Comparison of ENCODE assay signal across 13 cellular contexts in the genomic region with DNA sequence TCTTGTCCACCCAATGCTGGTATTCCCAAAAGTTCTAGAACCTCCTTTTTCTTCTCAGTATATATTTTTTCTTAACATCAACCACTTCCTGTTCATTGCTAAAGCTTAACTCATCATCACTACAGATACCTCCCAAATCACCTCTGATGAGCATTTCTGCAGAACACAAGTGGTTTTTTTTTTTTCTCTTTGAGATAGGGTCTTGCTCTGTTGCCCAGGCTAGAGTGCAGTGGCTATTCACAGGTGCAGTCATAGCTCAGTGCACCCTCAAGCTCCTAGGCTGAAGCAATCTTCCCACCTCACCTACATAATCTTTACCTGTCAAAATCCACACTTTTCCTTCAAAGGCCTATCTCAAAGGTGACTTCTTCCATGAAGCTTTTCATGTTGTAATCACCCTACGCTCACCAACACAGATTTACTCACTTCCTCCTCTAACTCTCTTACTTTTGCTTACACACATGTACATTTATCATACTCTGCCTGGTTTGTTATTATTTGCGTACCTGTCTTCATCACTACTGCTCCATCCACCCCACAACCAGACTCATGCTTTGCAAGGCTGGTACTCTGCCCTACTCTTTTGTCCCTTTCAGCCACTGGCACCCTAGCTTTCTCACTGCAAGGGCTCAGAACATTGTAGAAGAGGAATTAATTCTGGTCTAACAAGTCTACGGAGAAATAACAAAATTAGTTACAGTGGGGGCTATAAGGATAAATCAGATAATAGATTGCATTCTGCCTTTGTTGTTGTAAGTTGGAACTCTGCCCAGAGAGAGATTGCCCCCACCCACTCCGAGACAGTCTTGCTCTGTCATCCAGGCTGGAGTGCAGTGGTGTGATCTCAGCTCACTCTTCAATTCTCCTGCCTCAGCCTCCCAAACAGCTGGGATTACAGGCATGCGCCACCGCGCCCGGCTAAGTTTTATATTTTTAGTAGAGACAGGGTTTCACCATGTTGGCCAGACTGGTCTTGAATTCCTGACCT. TPM values are rescaled to one million over a fixed set of nuclear protein-coding genes. Genes with fewer than 3 reads are reported as not detected.
DNase-seq lines count a peak whose midpoint lies in the region; ATAC-seq and TF ChIP-seq lines count a peak whose summit lies in the region.
"Had no signal": no experiment of that assay in that cellular context is flagged by ENCODE, and none has a peak within 500 bp of the region (broad histone marks: within the 10 kb centered on the region; RNA-seq: fewer than 3 reads in every experiment).

No MANE protein-coding gene starts in this region.

- no peaks in the 10 kb centered on the region for H3K9me2 ChIP-seq in OCI-LY1 (ENCODE audit: low read depth, low read length)

- H3K27me3 ChIP-seq in OCI-LY1 (ENCODE audit: insufficient read depth, low read length) = no peaks in the 10 kb centered on the region
- H3K27me3 ChIP-seq: sigmoid colon, uterus had no signal

- H3K36me3 Mint-ChIP-seq in activated CD4-positive, alpha-beta T cell treated with anti-CD3 and anti-CD28 coated beads, Interleukin-2, amount 10 ng/mL, durations not matched to agents 24 days and 14 days (ENCODE audit: low read depth) = peaks cover 21% of the 10 kb centered on the region
- peaks cover 11% of the 10 kb centered on the region for H3K36me3 Mint-ChIP-seq in central memory CD8-positive, alpha-beta T cell (ENCODE audit: insufficient read depth)

- H2AFZ ChIP-seq in OCI-LY1 (ENCODE audit: low read length) = no peak overlapping the region

- no peak for TF ChIP-seq CTCF in OCI-LY1 (IDR thresholded peaks at IDR 0.05; ENCODE audit: low read length)

- peak; percentile 61 for DNase-seq in activated CD4-positive, alpha-beta T cell treated with anti-CD3 and anti-CD28 coated beads, Interleukin-2, amount 10 ng/mL, durations not matched to agents 24 days and 14 days
- no peak for DNase-seq in activated CD4-positive, alpha-beta T cell treated with anti-CD3 and anti-CD28 coated beads, Interleukin-2, amount 50 U/mL, for 1 hour
- DNase-seq in central memory CD8-positive, alpha-beta T cell (ENCODE audit: low spot score in 2 of 2) = no peak
- DNase-seq in pons (ENCODE audit: low spot score) = peak; percentile 26
- no peak for DNase-seq in occipital lobe (lab: John Stamatoyannopoulos, UW)
- DNase-seq: Kasumi-1, NCI-H2171 treated with DMSO at 0.1 percent for 48 hours, sigmoid colon, uterus had no signal

- ATAC-seq in central memory CD8-positive, alpha-beta T cell (replicated peaks; ENCODE audit: extremely low read depth, poor library complexity, severe bottlenecking) = peak; percentile 68
- ATAC-seq in GM21723 (IDR thresholded peaks at IDR 0.05; ENCODE audit: unreplicated experiment) = no peak
- no peak for ATAC-seq in HG03175 (IDR thresholded peaks at IDR 0.05; ENCODE audit: unreplicated experiment)
- ATAC-seq: Panc1 had no signal

- H3K36me3 ChIP-seq in OCI-LY1 (ENCODE audit: insufficient read depth, low read length) = no peaks in the 10 kb centered on the region
- H3K36me3 ChIP-seq: sigmoid colon, uterus had no signal

- H3K4me3 ChIP-seq in OCI-LY1 (ENCODE audit: low read depth, low read length, poor library complexity, severe bottlenecking) = no peak overlapping the region
- H3K4me3 ChIP-seq: sigmoid colon, uterus had no signal

- H3F3A ChIP-seq in OCI-LY1 (ENCODE audit: insufficient read depth, low read length) = no peaks in the 10 kb centered on the region

- peaks cover 42% of the 10 kb centered on the region for H3K4me1 Mint-ChIP-seq in activated CD4-positive, alpha-beta T cell treated with anti-CD3 and anti-CD28 coated beads, Interleukin-2, amount 10 ng/mL, durations not matched to agents 24 days and 14 days
- H3K4me1 Mint-ChIP-seq in central memory CD8-positive, alpha-beta T cell = peaks cover 79% of the 10 kb centered on the region

- peaks cover 77% of the 10 kb centered on the region for H3K79me2 ChIP-seq in OCI-LY1 (ENCODE audit: insufficient read depth, low read length)

- peak overlapping the region; percentile 10; the same call in 1 of the 2 replicates for H3K4me2 ChIP-seq in OCI-LY1 (ENCODE audit: low read length)

- no peaks in the 10 kb centered on the region for H3K27me3 Mint-ChIP-seq in activated CD4-positive, alpha-beta T cell treated with anti-CD3 and anti-CD28 coated beads, Interleukin-2, amount 10 ng/mL, durations not matched to agents 24 days and 14 days
- H3K27me3 Mint-ChIP-seq in central memory CD8-positive, alpha-beta T cell = no peaks in the 10 kb centered on the region

- H3K9ac ChIP-seq in OCI-LY1 (ENCODE audit: low read length) = no peak overlapping the region

- peaks cover 28% of the 10 kb centered on the region for H3K4me1 ChIP-seq in OCI-LY1 (ENCODE audit: insufficient read depth, low read length, severe bottlenecking)
- H3K4me1 ChIP-seq: uterus had no signal

- H3K27ac Mint-ChIP-seq in activated CD4-positive, alpha-beta T cell treated with anti-CD3 and anti-CD28 coated beads, Interleukin-2, amount 10 ng/mL, durations not matched to agents 24 days and 14 days = peak overlapping the region; percentile 72
- peak overlapping the region; percentile 10 for H3K27ac Mint-ChIP-seq in central memory CD8-positive, alpha-beta T cell (ENCODE audit: low read depth)

- H3K4me3 Mint-ChIP-seq in activated CD4-positive, alpha-beta T cell treated with anti-CD3 and anti-CD28 coated beads, Interleukin-2, amount 10 ng/mL, durations not matched to agents 24 days and 14 days = peak overlapping the region; percentile 22
- H3K4me3 Mint-ChIP-seq in central memory CD8-positive, alpha-beta T cell = peak overlapping the region; percentile 10

- peak overlapping the region; percentile 58 for H3K27ac ChIP-seq in OCI-LY1 (ENCODE audit: low read depth, low read length, poor library complexity, severe bottlenecking)
- H3K27ac ChIP-seq: sigmoid colon, uterus had no signal

- H3K9me3 Mint-ChIP-seq in activated CD4-positive, alpha-beta T cell treated with anti-CD3 and anti-CD28 coated beads, Interleukin-2, amount 10 ng/mL, durations not matched to agents 24 days and 14 days = no peaks in the 10 kb centered on the region
- no peaks in the 10 kb centered on the region for H3K9me3 Mint-ChIP-seq in central memory CD8-positive, alpha-beta T cell

- H4K20me1 ChIP-seq in OCI-LY1 (ENCODE audit: insufficient read depth, low read length) = no peaks in the 10 kb centered on the region

- intact Hi-C loops in activated CD4-positive, alpha-beta T cell treated with anti-CD3 and anti-CD28 coated beads, Interleukin-2, amount 10 ng/mL, durations not matched to agents 24 days and 14 days (cut with micrococcal nuclease) = loop anchor here (10.0 kb wide), 1 partner anchor 51 kb away; no protein-coding TSS in a partner anchor

- H3K9me3 ChIP-seq in OCI-LY1 (ENCODE audit: low read length) = no peaks in the 10 kb centered on the region
- H3K9me3 ChIP-seq: sigmoid colon, uterus had no signal

RNA-seq across cellular contexts. Expression of a gene that starts 27.5 kb away (rescaled TPM):
- total RNA-seq in activated CD4-positive, alpha-beta T cell treated with anti-CD3 and anti-CD28 coated beads, Interleukin-2, amount 10 ng/mL, durations not matched to agents 24 days and 14 days = 69.8 and 78.3 TPM in 2 replicates
- 275 TPM for total RNA-seq in occipital lobe

Comparison
In these comparisons a context has a peak if more than half of its experiments do, and no peak if none do; other contexts are left out.
1. DNase-seq: peak in activated CD4-positive, alpha-beta T cell treated with anti-CD3 and anti-CD28 coated beads, Interleukin-2, amount 10 ng/mL, durations not matched to agents 24 days and 14 days (single experiment) and pons (single experiment); none in activated CD4-positive, alpha-beta T cell treated with anti-CD3 and anti-CD28 coated beads, Interleukin-2, amount 50 U/mL, for 1 hour (single experiment), central memory CD8-positive, alpha-beta T cell (0 of 2) and occipital lobe (single experiment).